ENCODE assay signal across 8 cellular contexts in the genomic region with DNA sequence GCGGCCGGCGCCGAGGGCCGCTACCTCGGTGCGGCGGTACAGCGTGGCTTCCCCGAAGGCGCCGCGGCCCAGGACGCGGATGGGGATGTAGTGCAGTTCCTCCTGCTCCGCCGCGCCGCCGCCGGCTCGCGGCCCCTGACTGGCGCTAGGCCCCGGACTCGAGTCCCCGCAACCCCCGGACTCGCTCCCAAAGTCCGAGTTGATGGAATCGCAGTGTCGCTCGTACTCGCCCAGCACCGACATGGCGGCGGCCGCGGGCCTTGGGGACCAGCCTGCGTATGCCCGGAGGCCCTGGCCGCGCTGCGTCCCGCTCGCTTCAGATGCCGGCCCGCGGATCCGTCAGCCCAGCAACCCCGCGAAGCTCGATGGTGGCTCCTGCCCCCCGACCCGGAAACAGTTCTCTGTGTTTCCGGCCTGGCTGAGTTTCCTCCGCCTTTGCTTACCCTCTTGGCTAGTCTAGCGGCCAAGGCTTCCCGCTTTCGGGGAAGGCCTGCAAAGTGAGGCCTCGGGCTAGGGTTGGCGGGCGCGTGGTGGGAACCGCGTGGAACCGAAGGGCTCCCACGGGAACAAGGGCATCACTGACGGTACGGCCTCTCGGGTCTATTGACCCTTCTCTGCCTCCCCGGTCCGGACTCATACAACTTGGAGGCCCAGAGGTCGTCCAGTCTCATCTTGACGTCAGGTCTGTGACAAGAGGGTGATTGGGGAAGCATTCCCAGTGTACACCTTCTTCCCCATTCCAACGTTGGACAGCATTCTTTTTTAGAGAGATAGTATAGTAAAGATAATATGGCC. TPM values are rescaled to one million over a fixed set of nuclear protein-coding genes. Genes with fewer than 3 reads are reported as not detected.
A peak's percentile ranks its signal among the peaks of the same experiment; 100 is the strongest.
DNase-seq lines count a peak whose midpoint lies in the region; TF ChIP-seq lines count a peak whose summit lies in the region.

Gene NEK9, minus strand, starts transcription at position 370 of the 795 bp plus-strand sequence. Its CDS starts 127 bp downstream, at position 243.

- peak within 1 kb of the TSS; percentile 94 for H3K4me2 ChIP-seq in Loucy (ENCODE audit: low read depth, low read length, poor library complexity, severe bottlenecking)
- no peak within 1 kb of the TSS for H3K4me2 ChIP-seq in neural cell (ENCODE audit: low read length)

- peaks cover 26% of the 10 kb centered on the region for H3K4me1 ChIP-seq in Loucy (ENCODE audit: insufficient read depth, low read length, poor library complexity, severe bottlenecking)
- H3K4me1 ChIP-seq in stomach = peaks cover 26 to 48% (median 39%) of the 10 kb centered on the region in 4 donors

- DNase-seq in Daoy (ENCODE audit: low read depth) (peak; percentile 91), GOT3 (lab: John Stamatoyannopoulos, UW) (peak; percentile 25), SHP77 (lab: John Stamatoyannopoulos, UW) (peak; percentile 83 to 91), fibroblast of the aortic adventitia (ENCODE audit: low read depth) (peak; percentile 83), stomach (peak; percentile 91)
- peak; percentile 86 for DNase-seq in activated effector memory CD4-positive, alpha-beta T cell treated with Interleukin-2 at 50 U/mL for 16 hours

- no peaks in the 10 kb centered on the region for H3F3A ChIP-seq in Loucy (ENCODE audit: low read depth)
- H3F3A ChIP-seq in neural cell (ENCODE audit: insufficient read depth, low read length, poor library complexity, severe bottlenecking) = no peaks in the 10 kb centered on the region

- TF ChIP-seq RAD21 in neural cell (conservative IDR thresholded peaks at IDR 0.05) = no peak

- H3K9me3 ChIP-seq in Loucy (ENCODE audit: insufficient read depth, low read depth, low read length) = no peaks in the 10 kb centered on the region
- no peaks in the 10 kb centered on the region for H3K9me3 ChIP-seq in neural cell (ENCODE audit: low read length)
- no peaks in the 10 kb centered on the region for H3K9me3 ChIP-seq in stomach

- H3K9me2 ChIP-seq in Loucy (replicated peaks; ENCODE audit: low read depth, low read length) (no peaks in the 10 kb centered on the region), neural cell (ENCODE audit: insufficient read depth, low read length) (no peaks in the 10 kb centered on the region)

- no peaks in the 10 kb centered on the region for H3K27me3 ChIP-seq in Loucy (ENCODE audit: insufficient read depth, low read length, poor library complexity, severe bottlenecking)
- H3K27me3 ChIP-seq in neural cell (ENCODE audit: insufficient read depth, low read depth, low read length) = no peaks in the 10 kb centered on the region
- H3K27me3 ChIP-seq in stomach = no peaks in the 10 kb centered on the region

- H3K36me3 ChIP-seq in Loucy (ENCODE audit: insufficient read depth, low read length) (peaks cover 8% of the 10 kb centered on the region), neural cell (ENCODE audit: insufficient read depth, low read length) (no peaks in the 10 kb centered on the region), stomach (peaks cover 0 to 19% (median 11%) of the 10 kb centered on the region in 4 donors)

- peaks cover 40% of the 10 kb centered on the region for H3K79me2 ChIP-seq in Loucy (ENCODE audit: insufficient read depth, low read length)
- H3K79me2 ChIP-seq in neural cell (replicated peaks; ENCODE audit: insufficient read depth, low read length) = no peaks in the 10 kb centered on the region

- TF ChIP-seq POLR2A in stomach (IDR thresholded peaks at IDR 0.05) = no peak

- H4K20me1 ChIP-seq in Loucy (ENCODE audit: insufficient read depth, low read length, poor library complexity, severe bottlenecking) = peaks cover 15% of the 10 kb centered on the region
- no peaks in the 10 kb centered on the region for H4K20me1 ChIP-seq in neural cell (ENCODE audit: insufficient read depth)

- TF ChIP-seq EP300 in neural cell (conservative IDR thresholded peaks at IDR 0.05; ENCODE audit: poor library complexity, severe bottlenecking) (no peak), stomach (IDR thresholded peaks at IDR 0.05) (no peak)

- intact Hi-C loops in stomach (cut with DNase I; ENCODE audit: low total_unique reads) = loop anchor here (10.0 kb wide), 1 partner anchor 358 kb away; no protein-coding TSS in a partner anchor

- WGBS in stomach, 5 donors = 0 to 1% (median 0%) methylated on average over 33 to 76 of the region's 76 CpGs

- H3K4me3 ChIP-seq in Loucy (ENCODE audit: low read length, poor library complexity, severe bottlenecking) = peak within 1 kb of the TSS; percentile 91
- peak within 1 kb of the TSS; percentile 81 for H3K4me3 ChIP-seq in fibroblast of the aortic adventitia (ENCODE audit: low read depth, low read length)
- peak within 1 kb of the TSS; percentile 71 for H3K4me3 ChIP-seq in neural cell (ENCODE audit: low read length)
- H3K4me3 ChIP-seq in stomach = peak within 1 kb of the TSS; percentile 74 to 81 (median 76)

- H3K27ac ChIP-seq in neural cell (ENCODE audit: low read length) (peak within 1 kb of the TSS; percentile 33), stomach (peak within 1 kb of the TSS; percentile 94 to 98 (median 95))

- H2AFZ ChIP-seq in Loucy (ENCODE audit: low read length) = peak within 1 kb of the TSS; percentile 91
- H2AFZ ChIP-seq in neural cell (ENCODE audit: low read depth, low read length) = peak within 1 kb of the TSS; percentile 69

- H3K9ac ChIP-seq in Loucy (ENCODE audit: low read depth, low read length, poor library complexity, severe bottlenecking) (peak within 1 kb of the TSS; percentile 95), neural cell (ENCODE audit: low read length) (peak within 1 kb of the TSS; percentile 72)

- no peak for TF ChIP-seq CTCF in Loucy (conservative IDR thresholded peaks at IDR 0.05; ENCODE audit: low read length)
- no peak for TF ChIP-seq CTCF in fibroblast of the aortic adventitia (IDR thresholded peaks at IDR 0.05; ENCODE audit: insufficient read depth, low read length)
- no peak for TF ChIP-seq CTCF in neural cell (IDR thresholded peaks at IDR 0.05; ENCODE audit: poor library complexity, severe bottlenecking)
- no peak for TF ChIP-seq CTCF in stomach (IDR thresholded peaks at IDR 0.05)

TF ChIP-seq in neural cell, 6 proteins besides CTCF, POLR2A, EP300 and RAD21:
- TF ChIP-seq POLR2AphosphoS5 (IDR thresholded peaks at IDR 0.05) (peak; percentile 62), MXI1 (conservative IDR thresholded peaks at IDR 0.05; ENCODE audit: poor library complexity, severe bottlenecking) (peak; percentile 30), TAF1 (IDR thresholded peaks at IDR 0.05; ENCODE audit: low read depth) (no peak)

RNA-seq across cellular contexts. Expression of gene NEK9, which starts in this region (rescaled TPM):
- 27.6 and 31.8 TPM in 2 replicates for total RNA-seq in Daoy (2014; rRNA removed; shearing (Covaris generic))
- total RNA-seq in fibroblast of the aortic adventitia (ENCODE audit: low replicate concordance) (51.3 and 80.8 TPM in 2 replicates), stomach (100 to 1,000 TPM in 1 of 5 donors, 10 to 100 TPM in 4; 17.1 to 225 (median 49.1) TPM)
- polyA plus RNA-seq in neural cell (9.4 and 22.9 TPM in 2 replicates), stomach (10 to 100 TPM; 12.5 to 26.4 (median 13.1) TPM)
- 13.1 and 14.4 TPM in 2 replicates for polyA minus RNA-seq in neural cell

Comparison
In these comparisons a context has a peak if more than half of its experiments do, and no peak if none do; other contexts are left out.
1. Peak in every context shown above with its lines: DNase-seq, H3K4me3 ChIP-seq and H3K27ac ChIP-seq.
2. DNase-seq: peak in every context shown above with its lines; median percentile 91 in Daoy; 91 in stomach; 87 in SHP77; 86 in activated effector memory CD4-positive, alpha-beta T cell treated with Interleukin-2 at 50 U/mL for 16 hours; 83 in fibroblast of the aortic adventitia; 25 in GOT3.